8 cellular contexts compared by ENCODE assay signal in the genomic region with DNA sequence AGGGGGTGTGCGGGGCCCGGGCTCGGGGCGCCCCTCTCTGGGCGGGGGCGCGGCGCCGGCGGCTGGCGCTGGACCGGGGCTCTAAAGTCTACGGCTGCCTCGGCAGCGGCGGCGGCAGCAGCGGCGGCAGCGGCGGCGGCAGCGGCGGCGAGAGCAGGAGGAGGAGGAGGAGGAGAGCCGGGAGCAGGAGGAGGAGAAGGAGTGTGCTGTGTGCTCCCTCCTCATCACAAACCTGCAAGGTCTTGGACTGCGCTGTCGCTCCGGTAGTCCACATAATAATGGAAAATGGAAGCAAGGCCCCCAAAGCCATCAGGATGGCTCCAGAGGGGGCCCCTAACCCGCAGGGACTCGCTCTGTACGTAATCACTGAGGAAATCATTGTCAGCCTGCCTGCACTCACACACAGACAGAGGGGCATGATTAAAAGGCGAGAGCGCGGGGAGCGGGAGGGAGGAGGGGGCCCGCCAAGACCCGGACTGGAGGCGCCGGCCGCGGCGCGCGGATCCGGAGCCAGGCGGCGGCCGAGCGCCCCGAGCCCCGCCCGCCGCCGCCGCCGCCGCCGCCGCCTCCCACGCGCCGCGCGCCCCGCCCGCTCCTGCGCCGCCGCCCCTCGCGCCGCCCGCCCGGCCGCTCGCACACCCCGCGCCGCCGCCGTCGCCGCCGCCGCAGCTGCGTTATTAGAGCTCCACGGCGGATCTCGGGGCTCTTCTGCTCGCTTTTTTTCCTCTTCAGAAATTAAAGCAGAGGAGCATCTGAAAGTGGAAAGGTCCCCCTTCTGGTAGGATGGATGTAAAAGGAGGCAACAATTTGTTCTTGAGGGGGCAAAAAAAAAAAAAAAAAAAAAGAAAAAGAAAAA. TPM values are rescaled to one million over a fixed set of nuclear protein-coding genes. Genes with fewer than 3 reads are reported as not detected.
DNase-seq lines count a peak whose midpoint lies in the region; ATAC-seq, FAIRE-seq and TF ChIP-seq lines count a peak whose summit lies in the region.

A gene (minus strand): TSS at position 394 of the 856 bp plus-strand sequence. CDS start 1,220 bp downstream, outside the sequence.

- intact Hi-C loops in IMR-90 (cut with micrococcal nuclease): loop anchor here (1.0 to 10.0 kb wide), 10 partner anchors 110 to 747 kb away; no protein-coding TSS in a partner anchor
- intact Hi-C loops in PC-3 (cut with micrococcal nuclease): loop anchor here (1.0 to 10.0 kb wide), 5 partner anchors 65 to 955 kb away; a partner anchor contains a TSS

- peak within 1 kb of the TSS; percentile 75 for H2BK15ac ChIP-seq in IMR-90 (ENCODE audit: low read depth, low read length)

- no peak within 1 kb of the TSS for H2BK20ac ChIP-seq in IMR-90 (ENCODE audit: low read depth, low read length)

- TF ChIP-seq CTCF in D721Med (IDR thresholded peaks at IDR 0.05; ENCODE audit: insufficient read depth, missing control alignments) (no peak), IMR-90 (conservative IDR thresholded peaks at IDR 0.05; ENCODE audit: low read depth, low read length) (peak; percentile 49), PC-3 (conservative IDR thresholded peaks at IDR 0.05; ENCODE audit: low read depth, low read length) (peak; percentile 27; the same call in 1 of the 2 replicates), fibroblast of the aortic adventitia (IDR thresholded peaks at IDR 0.05; ENCODE audit: insufficient read depth, low read length) (peak; percentile 53), subcutaneous adipose tissue (IDR thresholded peaks at IDR 0.05; ENCODE audit: low read depth) (no peak)

- H4K91ac ChIP-seq in IMR-90 (ENCODE audit: insufficient read depth, low read depth, low read length): peak within 1 kb of the TSS; percentile 54

- H3K27me3 ChIP-seq in IMR-90 (ENCODE audit: control insufficient read depth, insufficient read depth, low read length) (no peaks in the 10 kb centered on the region), PC-3 (ENCODE audit: low read length) (peaks cover 87% of the 10 kb centered on the region)

- H3K14ac ChIP-seq in IMR-90 (replicated peaks; ENCODE audit: low read depth, low read length): peak within 1 kb of the TSS; percentile 98

- no peaks in the 10 kb centered on the region for H3F3A ChIP-seq in PC-3 (ENCODE audit: low read length, unreplicated experiment)

- H4K20me1 ChIP-seq in IMR-90 (ENCODE audit: insufficient read depth, low read length): no peaks in the 10 kb centered on the region
- H4K20me1 ChIP-seq in PC-3 (ENCODE audit: low read length): no peaks in the 10 kb centered on the region

- H3K27ac ChIP-seq in IMR-90 (ENCODE audit: insufficient read depth, low read length) (peak within 1 kb of the TSS; percentile 99), PC-3 (ENCODE audit: low read length) (no peak within 1 kb of the TSS)

- H2BK120ac ChIP-seq in IMR-90 (ENCODE audit: low read depth, low read length): peak within 1 kb of the TSS; percentile 85

- H3K36me3 ChIP-seq in IMR-90 (ENCODE audit: control insufficient read depth, insufficient read depth, low read length): no peaks in the 10 kb centered on the region
- no peaks in the 10 kb centered on the region for H3K36me3 ChIP-seq in PC-3 (ENCODE audit: low read depth, low read length)

- H3K18ac ChIP-seq in IMR-90 (ENCODE audit: low read depth, low read length): peak within 1 kb of the TSS; percentile 95

- H2AK9ac ChIP-seq in IMR-90 (replicated peaks; ENCODE audit: low read depth, low read length, poor library complexity): peak within 1 kb of the TSS; percentile 56

- DNase-seq in D721Med (ENCODE audit: insufficient read length, low spot score) (peak; percentile 58), IMR-90 (peak; percentile 92), PC-3 (peak; percentile 51), fibroblast of the aortic adventitia (ENCODE audit: low read depth) (peak; percentile 87), naive B cell (peak; percentile 71)
- peak; percentile 46 for DNase-seq in activated naive CD4-positive, alpha-beta T cell treated with Interleukin-2 at 50 U/mL for 16 hours

- H3K79me1 ChIP-seq in IMR-90 (ENCODE audit: low read depth in 1 of 2, low read length in 2 of 2): peaks cover 11 to 15% of the 10 kb centered on the region in 2 experiments

- TSS peak; percentile 46 for BruUV-seq in IMR-90 (replicated peaks; lab: Mats Ljungman, UMichigan)
- no TSS peak for BruUV-seq in PC-3 (replicated peaks; lab: Mats Ljungman, UMichigan)

- FAIRE-seq in D721Med (lab: Jason Lieb, UNC): no peak

- H3K9me3 Mint-ChIP-seq in naive B cell: peaks cover 0 to 14% (median 0%) of the 10 kb centered on the region in 7 donors

- peak within 1 kb of the TSS; percentile 81; the same call in 1 of the 2 replicates for H2AK5ac ChIP-seq in IMR-90 (ENCODE audit: low read depth, low read length)

- TF ChIP-seq POLR2A in IMR-90 (IDR thresholded peaks at IDR 0.05; ENCODE audit: low read depth, low read length): peak; percentile 59; the same call in 1 of the 2 replicates

- H3K4me1 ChIP-seq in IMR-90 (ENCODE audit: control insufficient read depth, insufficient read depth, low read length) (0 out of 2 replicates have a peak, but pooled peaks cover 2% of the 10 kb centered on the region), PC-3 (ENCODE audit: insufficient read depth, low read length) (peaks cover 8% of the 10 kb centered on the region; the same call in 1 of the 2 replicates)

- H3K4me3 Mint-ChIP-seq in naive B cell: peak within 1 kb of the TSS; percentile 85 to 98 (median 92)

- CTCF ChIA-PET in IMR-90 (lab: Yijun Ruan, JAX): interaction anchor here (0.6 to 0.8 kb wide), 3 partner anchors 115 to 596 kb away, joined by 3 to 9 read pairs (median 4); no protein-coding TSS in a partner anchor
- CTCF ChIA-PET in PC-3 (lab: Charles Lee): interaction anchor here (0.6 to 0.7 kb wide), 2 partner anchors 106 to 308 kb away, joined by 3 to 5 read pairs; no protein-coding TSS in a partner anchor

- H3K23ac ChIP-seq in IMR-90 (ENCODE audit: low read depth, low read length): peak within 1 kb of the TSS; percentile 93

- peak; percentile 53 for TF ChIP-seq RAD21 in IMR-90 (IDR thresholded peaks at IDR 0.05; ENCODE audit: low read length)

- peak within 1 kb of the TSS in 2 of 6 donors; percentile 47 to 82 for H3K27ac Mint-ChIP-seq in naive B cell

- H4K8ac ChIP-seq in IMR-90 (ENCODE audit: low read depth in 2 of 2, low read length in 2 of 2): peak within 1 kb of the TSS; percentile 87 to 91; a peak in 3 of 4 replicates

- no peaks in the 10 kb centered on the region for H3K9me2 ChIP-seq in PC-3 (replicated peaks; ENCODE audit: low read length)

- peak within 1 kb of the TSS; percentile 96 for H3K56ac ChIP-seq in IMR-90 (ENCODE audit: extremely low read depth, insufficient read depth, low read length)

- POLR2A ChIA-PET in IMR-90 (lab: Charles Lee; ENCODE audit: unreplicated experiment): no interaction called here
- POLR2A ChIA-PET in PC-3 (lab: Charles Lee; ENCODE audit: unreplicated experiment): interaction anchor here (0.6 to 0.7 kb wide), 2 partner anchors 24 to 62 kb away, joined by 3 to 4 read pairs; no protein-coding TSS in a partner anchor

- H3K36me3 Mint-ChIP-seq in naive B cell: peaks cover 0 to 8% of the 10 kb centered on the region in 2 donors

- 0% methylated on average over 15 of the region's 91 CpGs; no CpG with 5 or more reads in 1 of the 2 experiments for WGBS in IMR-90 (ENCODE audit: extremely low coverage in 2 of 2, insufficient read length in 1 of 2), 2 experiments

- H3K9ac ChIP-seq in IMR-90 (ENCODE audit: low read depth, low read length) (peak within 1 kb of the TSS; percentile 98), PC-3 (ENCODE audit: low read length) (no peak within 1 kb of the TSS)

- dilution Hi-C loops in IMR-90 (cut with HindIII; ENCODE audit: low sequenced_read_pairs, unreplicated experiment): no loop called here

- no peaks in the 10 kb centered on the region for H3K79me2 ChIP-seq in PC-3 (ENCODE audit: low read length)

- peak within 1 kb of the TSS; percentile 88 for H2BK5ac ChIP-seq in IMR-90 (ENCODE audit: low read depth, low read length, poor library complexity, severe bottlenecking)

- peak within 1 kb of the TSS; percentile 77 for H4K5ac ChIP-seq in IMR-90 (ENCODE audit: low read depth, low read length)

- ATAC-seq in GM21529 (IDR thresholded peaks at IDR 0.05; ENCODE audit: unreplicated experiment) (peak; percentile 67), IMR-90 (ENCODE audit: low read depth) (peak; percentile 87), PC-3 (peak; percentile 82), naive B cell (ENCODE audit: low read depth in 2 of 2) (peak; percentile 74 to 75)

- peaks cover 16 to 18% (median 17%) of the 10 kb centered on the region in 3 donors for H3K4me1 Mint-ChIP-seq in naive B cell

- H3K9me3 ChIP-seq in IMR-90 (ENCODE audit: control insufficient read depth, insufficient read depth, low read length): no peaks in the 10 kb centered on the region
- no peaks in the 10 kb centered on the region for H3K9me3 ChIP-seq in PC-3 (ENCODE audit: low read length)

- H3K9me1 ChIP-seq in IMR-90 (ENCODE audit: insufficient read depth, low read length): no peaks in the 10 kb centered on the region

- peak within 1 kb of the TSS; percentile 97 for H3K4me3 ChIP-seq in IMR-90 (ENCODE audit: insufficient read depth, low read depth, low read length)
- H3K4me3 ChIP-seq in PC-3 (ENCODE audit: low read length): peak within 1 kb of the TSS; percentile 83
- H3K4me3 ChIP-seq in fibroblast of the aortic adventitia (ENCODE audit: low read depth, low read length): peak within 1 kb of the TSS; percentile 75

- in situ Hi-C loops in IMR-90 (cut with MboI; ENCODE audit: low sequenced_read_pairs): loop anchor here (10.0 to 25.0 kb wide), 2 partner anchors 477 to 485 kb away; no protein-coding TSS in a partner anchor

- H2AFZ ChIP-seq in IMR-90 (replicated peaks; ENCODE audit: low read length, poor library complexity): peak within 1 kb of the TSS; percentile 92
- peak within 1 kb of the TSS; percentile 97 for H2AFZ ChIP-seq in PC-3 (ENCODE audit: low read length)

- H3K4me2 ChIP-seq in IMR-90 (ENCODE audit: low read depth, low read length): peak within 1 kb of the TSS; percentile 89
- peak within 1 kb of the TSS; percentile 100 for H3K4me2 ChIP-seq in PC-3 (ENCODE audit: low read length)

- H3K27me3 Mint-ChIP-seq in naive B cell: peaks cover 34 to 38% (median 34%) of the 10 kb centered on the region in 3 donors

- H3K4ac ChIP-seq in IMR-90 (ENCODE audit: low read depth, low read length): peak within 1 kb of the TSS; percentile 89

RNA-seq across cellular contexts. Expression of the gene that starts here (rescaled TPM):
- total RNA-seq in IMR-90 (2012; rRNA removed) (44.7 and 59.3 TPM in 2 replicates), PC-3 (2014; rRNA removed) (0.04 TPM in 1 of 2 replicates, not detected in the other), fibroblast of the aortic adventitia (ENCODE audit: low replicate concordance) (35.7 and 48.6 TPM in 2 replicates), subcutaneous adipose tissue (10 to 100 TPM; 20.7 to 56.2 (median 37.4) TPM)
- polyA plus RNA-seq in IMR-90 (2012; rRNA removed) (21.5 and 30.2 TPM in 2 replicates), naive B cell (ENCODE audit: low read depth in 6 of 6) (under 1 TPM in 3 of 6 donors, not detected in 3; 0.07 to 0.24 (median 0.11) TPM)
- 18.6 and 25.8 TPM in 2 replicates for polyA plus RNA-seq in IMR-90 (2012; cell fraction: cytosol; rRNA removed)
- polyA plus RNA-seq in IMR-90 (2012; cell fraction: nucleus; rRNA removed; ENCODE audit: low replicate concordance): 17.7 and 26.3 TPM in 2 replicates

Comparison
In these comparisons a context has a peak if more than half of its experiments do, and no peak if none do; other contexts are left out.
1. RNA of the gene that starts here (total RNA-seq): 44.7 to 59.3 TPM in IMR-90, 20.7 to 56.2 TPM in subcutaneous adipose tissue and 35.7 to 48.6 TPM in fibroblast of the aortic adventitia; 0.04 TPM in PC-3; every median in the first group is over 10 times any median in the second.
2. RNA of the gene that starts here (polyA plus RNA-seq): 17.7 to 30.2 TPM in IMR-90; 0.07 to 0.24 TPM in naive B cell; every median in the first group is over 10 times any median in the second.
3. Peak in DNase-seq, ATAC-seq, H3K4me3 ChIP-seq and H3K4me2 ChIP-seq in PC-3; RNA of the gene not detected or under 1 TPM.
4. Peak in DNase-seq and ATAC-seq in naive B cell; RNA of the gene not detected or under 1 TPM.
5. CTCF ChIP-seq: peak in IMR-90 (single experiment), PC-3 (single experiment) and fibroblast of the aortic adventitia (single experiment); none in D721Med (single experiment) and subcutaneous adipose tissue (single experiment).
6. Peak in every context shown above with its lines, with median percentiles within 50 percentile points of each other: DNase-seq, ATAC-seq and H3K4me3 ChIP-seq.